In genomic region chr14:97248973-97249372, GRCh38 we compare ENCODE assay signal across 29 cellular contexts.
"Had no signal": no experiment of that assay in that cellular context is flagged by ENCODE, and none has a peak within 500 bp of the region (broad histone marks: within the 10 kb centered on the region; RNA-seq: fewer than 3 reads in every experiment).

No MANE protein-coding gene starts in this region.

- H3K27ac ChIP-seq: colonic mucosa, coronary artery, dorsolateral prefrontal cortex, epithelial cell of prostate, esophagus squamous epithelium, foreskin keratinocyte, gastrocnemius medialis, gastroesophageal sphincter, heart left ventricle, hepatocyte had no signal

- H3K4me1 Mint-ChIP-seq: endodermal cell had no signal

- H3K9me3 ChIP-seq: colonic mucosa, esophagus squamous epithelium, gastrocnemius medialis, gastroesophageal sphincter had no signal

- H3K36me3 ChIP-seq: colonic mucosa, esophagus squamous epithelium, gastrocnemius medialis, gastroesophageal sphincter, heart left ventricle had no signal

- H3K27ac Mint-ChIP-seq: dendritic cell treated with granulocyte-macrophage colony-stimulating factor and Interleukin-4, amounts not matched to agents 40 ng/mL and 50 ng/mL, for 4 days; effector memory CD8-positive, alpha-beta T cell; endodermal cell had no signal

- ATAC-seq: effector memory CD8-positive, alpha-beta T cell; esophagus mucosa; foreskin keratinocyte; gastrocnemius medialis; gastroesophageal sphincter; heart left ventricle had no signal

- H3K4me2 ChIP-seq: hepatocyte had no signal

- H3K4me1 ChIP-seq: colonic mucosa, esophagus squamous epithelium, foreskin keratinocyte, gastrocnemius medialis, gastroesophageal sphincter, heart left ventricle had no signal

- H2AFZ ChIP-seq: hepatocyte had no signal

- H3K4me3 ChIP-seq: colonic mucosa, coronary artery, dorsolateral prefrontal cortex, esophagus squamous epithelium, gastrocnemius medialis, gastroesophageal sphincter, heart left ventricle, hepatocyte had no signal

- H3K4me3 Mint-ChIP-seq: dendritic cell treated with granulocyte-macrophage colony-stimulating factor and Interleukin-4, amounts not matched to agents 40 ng/mL and 50 ng/mL, for 4 days; effector memory CD8-positive, alpha-beta T cell; endodermal cell had no signal

- H3K27me3 ChIP-seq: colonic mucosa, foreskin keratinocyte, gastrocnemius medialis, heart left ventricle, hepatocyte had no signal

- FAIRE-seq: colon, endometrium, endothelial cell of umbilical vein, frontal cortex had no signal

- H3K27me3 Mint-ChIP-seq: dendritic cell treated with granulocyte-macrophage colony-stimulating factor and Interleukin-4, amounts not matched to agents 40 ng/mL and 50 ng/mL, for 4 days had no signal

- DNase-seq: colonic mucosa; cortex of kidney; dermis blood vessel endothelial cell; dorsolateral prefrontal cortex; effector CD4-positive, alpha-beta T cell; effector CD8-positive, alpha-beta T cell; effector memory CD4-positive, alpha-beta T cell; effector memory CD8-positive, alpha-beta T cell; endodermal cell; erythroblast; esophagus squamous epithelium; foreskin fibroblast; foreskin keratinocyte; foreskin melanocyte; gastrocnemius medialis; glutamatergic neuron; head of caudate nucleus; heart left ventricle; hippocampal formation had no signal

- H3K79me2 ChIP-seq: hepatocyte had no signal
